ENCODE assay signal across 34 cellular contexts in the genomic region with DNA sequence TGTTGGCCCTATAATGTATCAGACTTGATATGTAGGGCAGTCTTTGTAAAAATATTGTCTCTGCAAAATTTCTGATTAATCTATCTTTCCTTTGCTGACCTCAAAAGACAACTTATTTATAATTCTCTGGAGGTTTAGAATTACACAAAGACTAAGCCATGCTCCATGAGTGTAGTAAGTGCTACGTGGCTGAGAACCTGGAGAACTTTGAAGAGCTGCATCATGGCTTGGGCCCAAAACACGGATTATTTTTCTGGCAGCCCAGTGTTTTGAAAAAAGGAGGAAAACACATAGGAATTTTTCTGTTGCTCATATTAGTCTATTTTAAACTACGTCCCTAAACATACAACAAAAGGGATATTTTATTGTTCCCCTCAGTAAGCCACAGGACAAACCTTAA.
"Had no signal": no experiment of that assay in that cellular context is flagged by ENCODE, and none has a peak within 500 bp of the region (broad histone marks: within the 10 kb centered on the region; RNA-seq: fewer than 3 reads in every experiment).

No MANE protein-coding gene starts in this region.

- H3K4me3 Mint-ChIP-seq: activated B cell treated with CpG ODN at 0.5 μM for 24 hours; activated CD4-positive, alpha-beta memory T cell treated with anti-CD3 and anti-CD28 coated beads for 36 hours; activated CD4-positive, alpha-beta T cell treated with anti-CD3 and anti-CD28 coated beads, Interleukin-2, amount 10 ng/mL, durations not matched to agents 24 days and 14 days; activated CD8-positive, alpha-beta T cell treated with anti-CD3 and anti-CD28 coated beads for 36 hours; activated naive CD4-positive, alpha-beta T cell treated with anti-CD3 and anti-CD28 coated beads, Interleukin-2, amount 10 ng/mL, durations not matched to agents 7 days and 5 days; activated naive CD4-positive, alpha-beta T cell treated with anti-CD3 and anti-CD28 coated beads, Interleukin-2, amount 50 U/mL, for 24 hours; activated naive CD8-positive, alpha-beta T cell; activated naive CD8-positive, alpha-beta T cell treated with anti-CD3 and anti-CD28 coated beads, Interleukin-2, amount 10 ng/mL, durations not matched to agents 7 days and 5 days; activated naive CD8-positive, alpha-beta T cell treated with anti-CD3 and anti-CD28 coated beads, Interleukin-2, amount 50 U/mL, for 24 hours; activated T-cell treated with anti-CD3 and anti-CD28 coated beads, Interleukin-2, amount 50 U/mL, for 24 hours; brain; central memory CD8-positive, alpha-beta T cell; T-helper 1 cell treated with Interleukin-12 subunit alpha and Interleukin-12 subunit beta and Interleukin-4 antibody, amounts not matched to agents 30 μg/mL and 1 μg/mL, for 36 hours; T-helper 2 cell treated with Interferon-gamma antibody and Interleukin-4, amounts not matched to agents 5 μg/mL and 100 μg/mL, for 36 hours had no signal

- ATAC-seq: activated CD8-positive, alpha-beta T cell treated with anti-CD3 and anti-CD28 coated beads for 36 hours; activated naive CD8-positive, alpha-beta T cell treated with anti-CD3 and anti-CD28 coated beads, Interleukin-2, amount 50 U/mL, for 24 hours had no signal

- DNase-seq: activated B cell treated with CpG ODN at 0.5 μM for 24 hours; activated CD4-positive, alpha-beta memory T cell treated with anti-CD3 and anti-CD28 coated beads for 36 hours; activated CD4-positive, alpha-beta T cell treated with anti-CD3 and anti-CD28 coated beads for 4 hours; activated CD4-positive, alpha-beta T cell treated with anti-CD3 and anti-CD28 coated beads, Interleukin-2, amount 10 ng/mL, durations not matched to agents 24 days and 14 days; activated CD4-positive, alpha-beta T cell treated with anti-CD3 and anti-CD28 coated beads, Interleukin-2, amount 50 U/mL, for 1 hour; activated CD4-positive, alpha-beta T cell treated with anti-CD3 and anti-CD28 coated beads, Interleukin-2, amount 50 U/mL, for 4 hours; activated CD4-positive, CD25-positive, alpha-beta regulatory T cell treated with anti-CD3 and anti-CD28 coated beads, Interleukin-2, amount 50 U/mL, for 72 hours; activated CD8-positive, alpha-beta memory T cell treated with anti-CD3 and anti-CD28 coated beads, Interleukin-2, amount 50 U/mL, for 4 hours; activated CD8-positive, alpha-beta T cell treated with anti-CD3 and anti-CD28 coated beads for 36 hours; activated effector memory CD4-positive, alpha-beta T cell treated with Interleukin-2 at 50 U/mL for 16 hours; activated gamma-delta T cell; activated naive CD4-positive, alpha-beta T cell treated with anti-CD3 and anti-CD28 coated beads, Interleukin-2, amount 10 ng/mL, durations not matched to agents 7 days and 5 days; activated naive CD4-positive, alpha-beta T cell treated with Interleukin-2 at 50 U/mL for 16 hours; activated naive CD8-positive, alpha-beta T cell treated with anti-CD3 and anti-CD28 coated beads, Interleukin-2, amount 10 ng/mL, durations not matched to agents 7 days and 5 days; activated naive CD8-positive, alpha-beta T cell treated with anti-CD3 and anti-CD28 coated beads, Interleukin-2, amount 50 U/mL, for 24 hours; activated T-cell treated with anti-CD3 and anti-CD28 coated beads for 4 hours; activated T-cell treated with anti-CD3 and anti-CD28 coated beads, Interleukin-2, amount 50 U/mL, for 24 hours; activated T-cell treated with anti-CD3 and anti-CD28 coated beads, Interleukin-2, amount 50 U/mL, for 48 hours; amygdala; anterior cingulate cortex; SW 1271; T-helper 1 cell; T-helper 2 cell; T-helper 9 cell had no signal

- H3K36me3 ChIP-seq: ascending aorta, cardiac muscle cell had no signal

- H3K4me1 ChIP-seq: ascending aorta had no signal

- H3K4me3 ChIP-seq: ascending aorta, cardiac muscle cell had no signal

- H3K27me3 ChIP-seq: ascending aorta, cardiac muscle cell had no signal

- H3K27ac Mint-ChIP-seq: activated B cell treated with CpG ODN at 0.5 μM for 24 hours; activated CD4-positive, alpha-beta memory T cell treated with anti-CD3 and anti-CD28 coated beads for 36 hours; activated CD4-positive, alpha-beta T cell treated with anti-CD3 and anti-CD28 coated beads, Interleukin-2, amount 10 ng/mL, durations not matched to agents 24 days and 14 days; activated CD8-positive, alpha-beta T cell treated with anti-CD3 and anti-CD28 coated beads for 36 hours; activated naive CD4-positive, alpha-beta T cell treated with anti-CD3 and anti-CD28 coated beads, Interleukin-2, amount 10 ng/mL, durations not matched to agents 7 days and 5 days; activated naive CD4-positive, alpha-beta T cell treated with anti-CD3 and anti-CD28 coated beads, Interleukin-2, amount 50 U/mL, for 24 hours; activated naive CD8-positive, alpha-beta T cell; activated naive CD8-positive, alpha-beta T cell treated with anti-CD3 and anti-CD28 coated beads, Interleukin-2, amount 10 ng/mL, durations not matched to agents 7 days and 5 days; activated naive CD8-positive, alpha-beta T cell treated with anti-CD3 and anti-CD28 coated beads, Interleukin-2, amount 50 U/mL, for 24 hours; activated T-cell treated with anti-CD3 and anti-CD28 coated beads, Interleukin-2, amount 50 U/mL, for 24 hours; activated T-helper 2 cell treated with anti-CD3 and anti-CD28 coated beads, Interferon-gamma antibody, Interleukin-2, Interleukin-4, amounts not matched to agents 10 μg/mL and 5 μg/mL and 100 μg/mL, durations not matched to agents 14 hours and 24 hours and 36 hours; brain; T-helper 1 cell treated with Interleukin-12 subunit alpha and Interleukin-12 subunit beta and Interleukin-4 antibody, amounts not matched to agents 30 μg/mL and 1 μg/mL, for 36 hours; T-helper 2 cell treated with Interferon-gamma antibody and Interleukin-4, amounts not matched to agents 5 μg/mL and 100 μg/mL, for 36 hours had no signal

- H3K27ac ChIP-seq: ascending aorta, cardiac muscle cell, VCaP had no signal

- H3K9me3 Mint-ChIP-seq: activated B cell treated with CpG ODN at 0.5 μM for 24 hours; activated CD4-positive, alpha-beta T cell treated with anti-CD3 and anti-CD28 coated beads, Interleukin-2, amount 10 ng/mL, durations not matched to agents 24 days and 14 days; activated CD8-positive, alpha-beta T cell treated with anti-CD3 and anti-CD28 coated beads for 36 hours; activated naive CD4-positive, alpha-beta T cell treated with anti-CD3 and anti-CD28 coated beads, Interleukin-2, amount 10 ng/mL, durations not matched to agents 7 days and 5 days; activated naive CD4-positive, alpha-beta T cell treated with anti-CD3 and anti-CD28 coated beads, Interleukin-2, amount 50 U/mL, for 24 hours; activated naive CD8-positive, alpha-beta T cell treated with anti-CD3 and anti-CD28 coated beads, Interleukin-2, amount 10 ng/mL, durations not matched to agents 7 days and 5 days; activated naive CD8-positive, alpha-beta T cell treated with anti-CD3 and anti-CD28 coated beads, Interleukin-2, amount 50 U/mL, for 24 hours; activated T-cell treated with anti-CD3 and anti-CD28 coated beads, Interleukin-2, amount 50 U/mL, for 24 hours; brain; T-helper 1 cell treated with Interleukin-12 subunit alpha and Interleukin-12 subunit beta and Interleukin-4 antibody, amounts not matched to agents 30 μg/mL and 1 μg/mL, for 36 hours had no signal

- H3K27me3 Mint-ChIP-seq: activated B cell treated with CpG ODN at 0.5 μM for 24 hours; activated CD4-positive, alpha-beta memory T cell treated with anti-CD3 and anti-CD28 coated beads for 36 hours; activated CD4-positive, alpha-beta T cell treated with anti-CD3 and anti-CD28 coated beads, Interleukin-2, amount 10 ng/mL, durations not matched to agents 24 days and 14 days; activated CD8-positive, alpha-beta T cell treated with anti-CD3 and anti-CD28 coated beads for 36 hours; activated naive CD4-positive, alpha-beta T cell treated with anti-CD3 and anti-CD28 coated beads, Interleukin-2, amount 10 ng/mL, durations not matched to agents 7 days and 5 days; activated naive CD4-positive, alpha-beta T cell treated with anti-CD3 and anti-CD28 coated beads, Interleukin-2, amount 50 U/mL, for 24 hours; activated naive CD8-positive, alpha-beta T cell treated with anti-CD3 and anti-CD28 coated beads, Interleukin-2, amount 10 ng/mL, durations not matched to agents 7 days and 5 days; activated naive CD8-positive, alpha-beta T cell treated with anti-CD3 and anti-CD28 coated beads, Interleukin-2, amount 50 U/mL, for 24 hours; activated T-cell treated with anti-CD3 and anti-CD28 coated beads, Interleukin-2, amount 50 U/mL, for 24 hours; brain; central memory CD8-positive, alpha-beta T cell had no signal

- H3K36me3 Mint-ChIP-seq: activated CD4-positive, alpha-beta memory T cell treated with anti-CD3 and anti-CD28 coated beads for 36 hours; activated naive CD4-positive, alpha-beta T cell treated with anti-CD3 and anti-CD28 coated beads, Interleukin-2, amount 10 ng/mL, durations not matched to agents 7 days and 5 days; activated naive CD4-positive, alpha-beta T cell treated with anti-CD3 and anti-CD28 coated beads, Interleukin-2, amount 50 U/mL, for 24 hours; activated naive CD8-positive, alpha-beta T cell; activated naive CD8-positive, alpha-beta T cell treated with anti-CD3 and anti-CD28 coated beads, Interleukin-2, amount 10 ng/mL, durations not matched to agents 7 days and 5 days; brain had no signal

- H3K4me1 Mint-ChIP-seq: activated B cell treated with CpG ODN at 0.5 μM for 24 hours; activated CD4-positive, alpha-beta T cell treated with anti-CD3 and anti-CD28 coated beads, Interleukin-2, amount 10 ng/mL, durations not matched to agents 24 days and 14 days; activated naive CD4-positive, alpha-beta T cell treated with anti-CD3 and anti-CD28 coated beads, Interleukin-2, amount 10 ng/mL, durations not matched to agents 7 days and 5 days; activated naive CD4-positive, alpha-beta T cell treated with anti-CD3 and anti-CD28 coated beads, Interleukin-2, amount 50 U/mL, for 24 hours; activated naive CD8-positive, alpha-beta T cell treated with anti-CD3 and anti-CD28 coated beads, Interleukin-2, amount 10 ng/mL, durations not matched to agents 7 days and 5 days; activated naive CD8-positive, alpha-beta T cell treated with anti-CD3 and anti-CD28 coated beads, Interleukin-2, amount 50 U/mL, for 24 hours; brain; central memory CD8-positive, alpha-beta T cell had no signal
